Comparison of ENCODE assay signal across 8 cellular contexts in genomic region chr1:113783254-113784103, GRCh38. TPM values are rescaled to one million over a fixed set of nuclear protein-coding genes. Genes with fewer than 3 reads are reported as not detected.
DNase-seq lines count a peak whose midpoint lies in the region; ATAC-seq and TF ChIP-seq lines count a peak whose summit lies in the region.

No MANE protein-coding gene starts in this region.

- DNase-seq in GM23338 (ENCODE audit: low spot score) = no peak
- peak; percentile 16 for DNase-seq in activated T-cell treated with anti-CD3 and anti-CD28 coated beads for 4 hours
- peak in 2 of 3 donors; percentile 16 to 55 for DNase-seq in right cardiac atrium
- no peak for DNase-seq in COR-L47 (lab: John Stamatoyannopoulos, UW)
- no peak for DNase-seq in NCI-H2107 (lab: John Stamatoyannopoulos, UW)

- no peak for TF ChIP-seq CTCF in GM23338 (conservative IDR thresholded peaks at IDR 0.05; ENCODE audit: low read depth in 2 of 2)
- no peak for TF ChIP-seq CTCF in Loucy (conservative IDR thresholded peaks at IDR 0.05; ENCODE audit: low read length)

- H3K4me1 Mint-ChIP-seq in GM23338 = peaks cover 19% of the 10 kb centered on the region
- peaks cover 33% of the 10 kb centered on the region for H3K4me1 Mint-ChIP-seq in stimulated activated naive CD8-positive, alpha-beta T cell treated with anti-CD3 and anti-CD28 coated beads, Interleukin-15, Interleukin-2, amounts not matched to agents 100 ng/mL and 50 ng/mL, for 24 hours (ENCODE audit: low read depth)

- H3K27me3 ChIP-seq in GM23338 (ENCODE audit: insufficient read depth) (no peaks in the 10 kb centered on the region), Loucy (ENCODE audit: insufficient read depth, low read length, poor library complexity, severe bottlenecking) (no peaks in the 10 kb centered on the region), right cardiac atrium (ENCODE audit: control insufficient read depth, insufficient read depth) (no peaks in the 10 kb centered on the region)

- H3K36me3 ChIP-seq in GM23338 (ENCODE audit: insufficient read depth) = no peaks in the 10 kb centered on the region
- H3K36me3 ChIP-seq in Loucy (ENCODE audit: insufficient read depth, low read length) = peaks cover 3% of the 10 kb centered on the region; the same call in 1 of the 2 replicates

- 0 out of 2 replicates have a peak, but pooled peaks cover 3% of the 10 kb centered on the region for H4K20me1 ChIP-seq in GM23338 (replicated peaks; ENCODE audit: insufficient read depth)
- peaks cover 63% of the 10 kb centered on the region for H4K20me1 ChIP-seq in Loucy (ENCODE audit: insufficient read depth, low read length, poor library complexity, severe bottlenecking)

- peaks cover 3% of the 10 kb centered on the region; the same call in 2 of the 3 replicates for H3K36me3 Mint-ChIP-seq in GM23338 (ENCODE audit: low read depth)
- peaks cover 11% of the 10 kb centered on the region for H3K36me3 Mint-ChIP-seq in stimulated activated naive CD8-positive, alpha-beta T cell treated with anti-CD3 and anti-CD28 coated beads, Interleukin-15, Interleukin-2, amounts not matched to agents 100 ng/mL and 50 ng/mL, for 24 hours (ENCODE audit: low read depth)

- intact Hi-C loops in right cardiac atrium (cut with DNase I) = no loop called here

- H3K27me3 Mint-ChIP-seq in GM23338 (ENCODE audit: insufficient read depth, low read depth, poor library complexity) = no peaks in the 10 kb centered on the region
- H3K27me3 Mint-ChIP-seq in stimulated activated naive CD8-positive, alpha-beta T cell treated with anti-CD3 and anti-CD28 coated beads, Interleukin-15, Interleukin-2, amounts not matched to agents 100 ng/mL and 50 ng/mL, for 24 hours = no peaks in the 10 kb centered on the region

- peaks cover 18% of the 10 kb centered on the region for H3K4me1 ChIP-seq in GM23338 (ENCODE audit: insufficient read depth)
- H3K4me1 ChIP-seq in Loucy (ENCODE audit: insufficient read depth, low read length, poor library complexity, severe bottlenecking) = peaks cover 54% of the 10 kb centered on the region
- H3K4me1 ChIP-seq in right cardiac atrium (ENCODE audit: control insufficient read depth, insufficient read depth, low read length) = peaks cover 5% of the 10 kb centered on the region

- no peaks in the 10 kb centered on the region for H3K9me3 Mint-ChIP-seq in GM23338
- peaks cover 3% of the 10 kb centered on the region for H3K9me3 Mint-ChIP-seq in stimulated activated naive CD8-positive, alpha-beta T cell treated with anti-CD3 and anti-CD28 coated beads, Interleukin-15, Interleukin-2, amounts not matched to agents 100 ng/mL and 50 ng/mL, for 24 hours

- no peaks in the 10 kb centered on the region for H3K9me2 ChIP-seq in GM23338 (ENCODE audit: insufficient read depth)
- no peaks in the 10 kb centered on the region for H3K9me2 ChIP-seq in Loucy (replicated peaks; ENCODE audit: low read depth, low read length)

- H3F3A ChIP-seq in GM23338 (replicated peaks; ENCODE audit: low read depth) = no peaks in the 10 kb centered on the region
- peaks cover 10% of the 10 kb centered on the region; the same call in 1 of the 2 replicates for H3F3A ChIP-seq in Loucy (ENCODE audit: low read depth)

- H3K4me3 Mint-ChIP-seq in GM23338 = no peak overlapping the region
- peak overlapping the region; percentile 56 for H3K4me3 Mint-ChIP-seq in stimulated activated naive CD8-positive, alpha-beta T cell treated with anti-CD3 and anti-CD28 coated beads, Interleukin-15, Interleukin-2, amounts not matched to agents 100 ng/mL and 50 ng/mL, for 24 hours

- TF ChIP-seq POLR2A in GM18505 (IDR thresholded peaks at IDR 0.05; ENCODE audit: borderline replicate concordance, extremely low read depth, insufficient read depth, insufficient read length) = no peak

- ATAC-seq in GM18505 (IDR thresholded peaks at IDR 0.05; ENCODE audit: unreplicated experiment) (peak; percentile 63), GM23338 (no peak), right cardiac atrium (peak; percentile 73 to 83)

- H3K4me2 ChIP-seq in GM23338 (peak overlapping the region; percentile 3; the same call in 1 of the 2 replicates), Loucy (ENCODE audit: low read depth, low read length, poor library complexity, severe bottlenecking) (peak overlapping the region; percentile 80)

- H3K4me3 ChIP-seq in GM23338 (no peak overlapping the region), Loucy (ENCODE audit: low read length, poor library complexity, severe bottlenecking) (peak overlapping the region; percentile 61), right cardiac atrium (ENCODE audit: low read length) (no peak overlapping the region)

- no peak overlapping the region for H3K27ac Mint-ChIP-seq in GM23338
- peak overlapping the region; percentile 86 for H3K27ac Mint-ChIP-seq in stimulated activated naive CD8-positive, alpha-beta T cell treated with anti-CD3 and anti-CD28 coated beads, Interleukin-15, Interleukin-2, amounts not matched to agents 100 ng/mL and 50 ng/mL, for 24 hours

- WGBS in right cardiac atrium = 29% methylated on average over 4 of the region's 4 CpGs

- H2AFZ ChIP-seq in GM23338 (no peak overlapping the region), Loucy (ENCODE audit: low read length) (no peak overlapping the region)

- H3K79me2 ChIP-seq in GM23338 (replicated peaks; ENCODE audit: insufficient read depth) = peaks cover 81% of the 10 kb centered on the region
- peaks cover 90% of the 10 kb centered on the region for H3K79me2 ChIP-seq in Loucy (ENCODE audit: insufficient read depth, low read length)

- H3K9ac ChIP-seq in Loucy (ENCODE audit: low read depth, low read length, poor library complexity, severe bottlenecking) = peak overlapping the region; percentile 13

- H3K27ac ChIP-seq in GM23338 (ENCODE audit: low read depth) = no peak overlapping the region
- H3K27ac ChIP-seq in right cardiac atrium (ENCODE audit: low read length) = no peak overlapping the region

- H3K9me3 ChIP-seq in Loucy (ENCODE audit: insufficient read depth, low read depth, low read length) (no peaks in the 10 kb centered on the region), right cardiac atrium (ENCODE audit: control insufficient read depth, low read length) (no peaks in the 10 kb centered on the region)

TF ChIP-seq in GM23338, 12 proteins besides CTCF, POLR2A, EP300 and RAD21 (continues in another document):
- TF ChIP-seq NANOG (IDR thresholded peaks at IDR 0.05; ENCODE audit: borderline replicate concordance) (no peak), CREB1 (CRISPR knock-in tag; IDR thresholded peaks at IDR 0.05; ENCODE audit: low read depth) (no peak), EZH2 (IDR thresholded peaks at IDR 0.05; ENCODE audit: low read depth, unreplicated experiment) (no peak), ETS1 (IDR thresholded peaks at IDR 0.05) (no peak), ZNF114 (CRISPR knock-in tag; IDR thresholded peaks at IDR 0.05) (no peak)

RNA-seq across cellular contexts. Expression of gene PHTF1, which starts 24.2 kb away (rescaled TPM):
- total RNA-seq in GM23338 (2014; rRNA removed; shearing (Covaris generic)) = 21.6 and 24.5 TPM in 2 replicates
- polyA plus RNA-seq in GM23338 (2016; fragmentation: Nextera tagmentation; extraction: Ambion mirVana) (18.7 and 19.1 TPM in 2 replicates), right cardiac atrium (4.5 TPM)
- total RNA-seq in right cardiac atrium = 1 to 10 TPM; 7.3 to 9.3 (median 9.0) TPM

RNA-seq across cellular contexts. Expression of gene RSBN1, which starts 28.8 kb away (rescaled TPM):
- total RNA-seq in GM23338 (2014; rRNA removed; shearing (Covaris generic)) = 15.4 and 29.9 TPM in 2 replicates
- polyA plus RNA-seq in GM23338 (2016; fragmentation: Nextera tagmentation; extraction: Ambion mirVana) (17.4 and 18.9 TPM in 2 replicates), right cardiac atrium (3.8 TPM)
- total RNA-seq in right cardiac atrium = 10 to 100 TPM; 12.8 to 15.2 (median 13.8) TPM

Comparison
In these comparisons a context has a peak if more than half of its experiments do, and no peak if none do; other contexts are left out.
1. DNase-seq: peak in activated T-cell treated with anti-CD3 and anti-CD28 coated beads for 4 hours (single experiment) and right cardiac atrium (2 of 3); none in GM23338 (single experiment), COR-L47 (single experiment) and NCI-H2107 (single experiment).